ENCODE assay signal across 1 cellular context in genomic region chr20:62896526-62896925, GRCh38.
TF ChIP-seq lines count a peak whose summit lies in the region.

No MANE protein-coding gene starts in this region.

TF ChIP-seq in GM23338, 12 proteins besides CTCF, POLR2A, EP300 and RAD21 (continued from another document):
- TF ChIP-seq REST (IDR thresholded peaks at IDR 0.05; ENCODE audit: unreplicated experiment) (no peak), EZH2phosphoT487 (IDR thresholded peaks at IDR 0.05; ENCODE audit: unreplicated experiment) (no peak), NANOG (IDR thresholded peaks at IDR 0.05; ENCODE audit: borderline replicate concordance) (no peak)
- TF ChIP-seq, protein P1, sequence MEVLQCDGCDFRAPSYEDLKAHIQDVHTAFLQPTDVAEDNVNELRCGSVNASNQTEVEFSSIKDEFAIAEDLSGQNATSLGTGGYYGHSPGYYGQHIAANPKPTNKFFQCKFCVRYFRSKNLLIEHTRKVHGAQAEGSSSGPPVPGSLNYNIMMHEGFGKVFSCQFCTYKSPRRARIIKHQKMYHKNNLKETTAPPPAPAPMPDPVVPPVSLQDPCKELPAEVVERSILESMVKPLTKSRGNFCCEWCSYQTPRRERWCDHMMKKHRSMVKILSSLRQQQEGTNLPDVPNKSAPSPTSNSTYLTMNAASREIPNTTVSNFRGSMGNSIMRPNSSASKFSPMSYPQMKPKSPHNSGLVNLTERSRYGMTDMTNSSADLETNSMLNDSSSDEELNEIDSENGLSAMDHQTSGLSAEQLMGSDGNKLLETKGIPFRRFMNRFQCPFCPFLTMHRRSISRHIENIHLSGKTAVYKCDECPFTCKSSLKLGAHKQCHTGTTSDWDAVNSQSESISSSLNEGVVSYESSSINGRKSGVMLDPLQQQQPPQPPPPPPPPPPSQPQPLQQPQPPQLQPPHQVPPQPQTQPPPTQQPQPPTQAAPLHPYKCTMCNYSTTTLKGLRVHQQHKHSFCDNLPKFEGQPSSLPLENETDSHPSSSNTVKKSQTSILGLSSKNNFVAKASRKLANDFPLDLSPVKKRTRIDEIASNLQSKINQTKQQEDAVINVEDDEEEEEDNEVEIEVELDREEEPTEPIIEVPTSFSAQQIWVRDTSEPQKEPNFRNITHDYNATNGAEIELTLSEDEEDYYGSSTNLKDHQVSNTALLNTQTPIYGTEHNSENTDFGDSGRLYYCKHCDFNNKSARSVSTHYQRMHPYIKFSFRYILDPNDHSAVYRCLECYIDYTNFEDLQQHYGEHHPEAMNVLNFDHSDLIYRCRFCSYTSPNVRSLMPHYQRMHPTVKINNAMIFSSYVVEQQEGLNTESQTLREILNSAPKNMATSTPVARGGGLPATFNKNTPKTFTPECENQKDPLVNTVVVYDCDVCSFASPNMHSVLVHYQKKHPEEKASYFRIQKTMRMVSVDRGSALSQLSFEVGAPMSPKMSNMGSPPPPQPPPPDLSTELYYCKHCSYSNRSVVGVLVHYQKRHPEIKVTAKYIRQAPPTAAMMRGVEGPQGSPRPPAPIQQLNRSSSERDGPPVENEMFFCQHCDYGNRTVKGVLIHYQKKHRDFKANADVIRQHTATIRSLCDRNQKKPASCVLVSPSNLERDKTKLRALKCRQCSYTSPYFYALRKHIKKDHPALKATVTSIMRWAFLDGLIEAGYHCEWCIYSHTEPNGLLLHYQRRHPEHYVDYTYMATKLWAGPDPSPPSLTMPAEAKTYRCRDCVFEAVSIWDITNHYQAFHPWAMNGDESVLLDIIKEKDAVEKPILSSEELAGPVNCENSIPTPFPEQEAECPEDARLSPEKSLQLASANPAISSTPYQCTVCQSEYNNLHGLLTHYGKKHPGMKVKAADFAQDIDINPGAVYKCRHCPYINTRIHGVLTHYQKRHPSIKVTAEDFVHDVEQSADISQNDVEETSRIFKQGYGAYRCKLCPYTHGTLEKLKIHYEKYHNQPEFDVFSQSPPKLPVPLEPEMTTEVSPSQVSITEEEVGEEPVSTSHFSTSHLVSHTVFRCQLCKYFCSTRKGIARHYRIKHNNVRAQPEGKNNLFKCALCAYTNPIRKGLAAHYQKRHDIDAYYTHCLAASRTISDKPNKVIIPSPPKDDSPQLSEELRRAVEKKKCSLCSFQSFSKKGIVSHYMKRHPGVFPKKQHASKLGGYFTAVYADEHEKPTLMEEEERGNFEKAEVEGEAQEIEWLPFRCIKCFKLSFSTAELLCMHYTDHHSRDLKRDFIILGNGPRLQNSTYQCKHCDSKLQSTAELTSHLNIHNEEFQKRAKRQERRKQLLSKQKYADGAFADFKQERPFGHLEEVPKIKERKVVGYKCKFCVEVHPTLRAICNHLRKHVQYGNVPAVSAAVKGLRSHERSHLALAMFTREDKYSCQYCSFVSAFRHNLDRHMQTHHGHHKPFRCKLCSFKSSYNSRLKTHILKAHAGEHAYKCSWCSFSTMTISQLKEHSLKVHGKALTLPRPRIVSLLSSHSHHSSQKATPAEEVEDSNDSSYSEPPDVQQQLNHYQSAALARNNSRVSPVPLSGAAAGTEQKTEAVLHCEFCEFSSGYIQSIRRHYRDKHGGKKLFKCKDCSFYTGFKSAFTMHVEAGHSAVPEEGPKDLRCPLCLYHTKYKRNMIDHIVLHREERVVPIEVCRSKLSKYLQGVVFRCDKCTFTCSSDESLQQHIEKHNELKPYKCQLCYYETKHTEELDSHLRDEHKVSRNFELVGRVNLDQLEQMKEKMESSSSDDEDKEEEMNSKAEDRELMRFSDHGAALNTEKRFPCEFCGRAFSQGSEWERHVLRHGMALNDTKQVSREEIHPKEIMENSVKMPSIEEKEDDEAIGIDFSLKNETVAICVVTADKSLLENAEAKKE (CRISPR knock-in tag; IDR thresholded peaks at IDR 0.05): no peak
